29 cellular contexts compared by ENCODE assay signal in genomic region chr11:32328392-32328791, GRCh38.
"Had no signal": no experiment of that assay in that cellular context is flagged by ENCODE, and none has a peak within 500 bp of the region (broad histone marks: within the 10 kb centered on the region; RNA-seq: fewer than 3 reads in every experiment).

No MANE protein-coding gene starts in this region.

- H3K9ac ChIP-seq: parathyroid adenoma had no signal

- H3K36me3 ChIP-seq: neutrophil, spleen, suprapubic skin, tibial artery, transverse colon, upper lobe of right lung, uterus had no signal

- H3K4me2 ChIP-seq: smooth muscle cell had no signal

- H3K27me3 ChIP-seq: suprapubic skin, testis, tibial artery, upper lobe of right lung, uterus had no signal

- DNase-seq: naive thymus-derived CD8-positive, alpha-beta T cell; nephron progenitor cell; nucleus accumbens; posterior cingulate gyrus; psoas muscle; right cardiac atrium; spleen; stimulated activated CD4-positive, alpha-beta T cell treated with anti-CD3 and anti-CD28 coated beads, Interleukin-12 subunit alpha, Interleukin-12 subunit beta, amount 100 ng/mL, for 4 hours; stimulated activated CD4-positive, alpha-beta T cell treated with anti-CD3 and anti-CD28 coated beads, Interleukin-1b, Interleukin-23, amount 100 ng/mL, for 48 hours; stimulated activated CD4-positive, alpha-beta T cell treated with anti-CD3 and anti-CD28 coated beads, Interleukin-4, amount 100 ng/mL, for 1 hour; stimulated activated CD4-positive, alpha-beta T cell treated with anti-CD3 and anti-CD28 coated beads, Interleukin-4, amount 100 ng/mL, for 4 hours; stimulated activated CD8-positive, alpha-beta memory T cell treated with anti-CD3 and anti-CD28 coated beads, Interleukin-4, amount 100 ng/mL, for 48 hours; stimulated activated naive CD4-positive, alpha-beta T cell; stimulated activated naive CD8-positive, alpha-beta T cell treated with anti-CD3 and anti-CD28 coated beads, Interleukin-15, amount 100 ng/mL, for 72 hours; stimulated activated naive CD8-positive, alpha-beta T cell treated with anti-CD3 and anti-CD28 coated beads, Interleukin-15, Interleukin-2, amounts not matched to agents 100 U/mL and 50 U/mL, for 24 hours; substantia nigra; testis; tibial artery; transverse colon; upper lobe of right lung; uterus had no signal

- H2AFZ ChIP-seq: parathyroid adenoma had no signal

- H3K27ac ChIP-seq: neutrophil, parathyroid adenoma, psoas muscle, skin epidermis, spleen, suprapubic skin, testis, tibial artery, transverse colon, upper lobe of right lung, uterus had no signal

- ATAC-seq: naive thymus-derived CD8-positive, alpha-beta T cell; natural killer cell treated with Interleukin-12 subunit alpha and Interleukin-12 subunit beta and Interleukin-15 and Interleukin-18, amount 100 ng/mL, for 72 hours; psoas muscle; right cardiac atrium; sciatic nerve; stimulated activated memory B cell treated with anti-CD40 and anti-IgM and Interleukin-4, amounts not matched to agents 10 μg/mL and 1 μg/mL and 100 μg/mL, for 72 hours; stimulated activated naive CD8-positive, alpha-beta T cell treated with anti-CD3 and anti-CD28 coated beads, Interleukin-15, amount 100 ng/mL, for 72 hours; stimulated activated naive CD8-positive, alpha-beta T cell treated with anti-CD3 and anti-CD28 coated beads, Interleukin-15, Interleukin-2, amounts not matched to agents 100 U/mL and 50 U/mL, for 24 hours; upper lobe of right lung had no signal

- H3K9me3 ChIP-seq: neutrophil, psoas muscle, suprapubic skin, testis, tibial artery, transverse colon, upper lobe of right lung, uterus had no signal

- H3K79me2 ChIP-seq: parathyroid adenoma had no signal

- H3K4me3 ChIP-seq: psoas muscle, skin epidermis, smooth muscle cell, spleen, suprapubic skin, testis, tibial artery, transverse colon, upper lobe of right lung, uterus had no signal

- H3K4me1 ChIP-seq: parathyroid adenoma, psoas muscle, upper lobe of right lung, uterus had no signal
